ENCODE assay signal across 14 cellular contexts in the genomic region with DNA sequence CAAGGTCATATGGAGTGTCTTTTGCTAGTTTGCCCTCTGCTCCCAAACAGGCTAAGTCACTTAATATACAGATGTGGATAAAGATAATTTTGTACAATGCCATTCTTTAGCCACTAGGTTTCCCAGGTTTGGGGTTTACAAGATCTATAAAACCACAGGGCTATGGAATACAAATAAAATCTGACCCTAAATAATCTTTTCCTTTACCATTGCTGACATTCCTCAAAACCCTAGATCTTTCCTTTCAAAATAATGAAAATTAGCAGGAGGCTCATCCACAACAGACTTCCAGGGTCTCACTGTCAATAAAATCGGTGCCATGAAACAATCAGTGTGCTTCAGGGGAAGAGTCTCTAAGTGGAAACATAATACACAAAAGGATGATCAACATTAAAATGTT.
DNase-seq lines count a peak whose midpoint lies in the region; ATAC-seq and TF ChIP-seq lines count a peak whose summit lies in the region.
"Had no signal": no experiment of that assay in that cellular context is flagged by ENCODE, and none has a peak within 500 bp of the region (broad histone marks: within the 10 kb centered on the region; RNA-seq: fewer than 3 reads in every experiment).

No MANE protein-coding gene starts in this region.

- no peak overlapping the region for H3K27ac ChIP-seq in mammary epithelial cell (ENCODE audit: insufficient read depth, low read depth, low read length)
- H3K27ac ChIP-seq in endodermal cell (ENCODE audit: low read depth, low read length) = no peak overlapping the region
- H3K27ac ChIP-seq: A549, lower lobe of right lung, neutrophil, transverse colon had no signal

- H3K9me3 Mint-ChIP-seq in MCF 10A (ENCODE audit: unreplicated experiment) = no peaks in the 10 kb centered on the region
- peaks cover 5% of the 10 kb centered on the region for H3K9me3 Mint-ChIP-seq in endodermal cell

- peaks cover 4% of the 10 kb centered on the region for H3K36me3 Mint-ChIP-seq in MCF 10A (ENCODE audit: insufficient read depth, unreplicated experiment)
- H3K36me3 Mint-ChIP-seq in endodermal cell (ENCODE audit: low read depth) = peaks cover 3% of the 10 kb centered on the region

- dilution Hi-C loops in mammary epithelial cell (cut with HindIII; ENCODE audit: low sequenced_read_pairs) = no loop called here

- H3K4me1 ChIP-seq in mammary epithelial cell (ENCODE audit: insufficient read depth, low read length) (no peaks in the 10 kb centered on the region), endodermal cell (ENCODE audit: control insufficient read depth, insufficient read depth, low read length) (no peaks in the 10 kb centered on the region)

- H3K36me3 ChIP-seq in mammary epithelial cell (ENCODE audit: insufficient read depth, low read length) (no peaks in the 10 kb centered on the region), endodermal cell (ENCODE audit: control insufficient read depth, insufficient read depth, low read length) (no peaks in the 10 kb centered on the region)
- H3K36me3 ChIP-seq: lower lobe of right lung had no signal

- ATAC-seq in HG03432 (IDR thresholded peaks at IDR 0.05; ENCODE audit: unreplicated experiment) (no peak), GM21723 (IDR thresholded peaks at IDR 0.05; ENCODE audit: unreplicated experiment) (no peak), HG03108 (IDR thresholded peaks at IDR 0.05; ENCODE audit: unreplicated experiment) (no peak)

- H3K27me3 Mint-ChIP-seq in MCF 10A (ENCODE audit: insufficient read depth, unreplicated experiment) (no peaks in the 10 kb centered on the region), endodermal cell (ENCODE audit: insufficient read depth) (no peaks in the 10 kb centered on the region)

- H3K27me3 ChIP-seq in mammary epithelial cell (ENCODE audit: insufficient read depth, low read length) (no peaks in the 10 kb centered on the region), endodermal cell (ENCODE audit: control insufficient read depth, insufficient read depth, low read length, poor library complexity, severe bottlenecking) (no peaks in the 10 kb centered on the region)
- H3K27me3 ChIP-seq: neutrophil, transverse colon had no signal

- H3K9me3 ChIP-seq in mammary epithelial cell (replicated peaks; ENCODE audit: insufficient read depth, low read length) (no peaks in the 10 kb centered on the region), endodermal cell (ENCODE audit: control insufficient read depth, low read length) (no peaks in the 10 kb centered on the region)
- H3K9me3 ChIP-seq: A549, lower lobe of right lung, neutrophil, transverse colon had no signal

- WGBS in mammary epithelial cell (ENCODE audit: low coverage, missing lambda C conversion rate) = 52% methylated on average over 1 of the region's 1 CpG
- WGBS in endodermal cell (ENCODE audit: insufficient coverage in 1 of 2, insufficient read length in 1 of 2), 2 experiments = 67 to 95% methylated on average over 1 of the region's 1 CpG

- TF ChIP-seq CTCF in mammary epithelial cell (conservative IDR thresholded peaks at IDR 0.05 in 1 of 2, IDR thresholded peaks at IDR 0.05 in 1 of 2; ENCODE audit: extremely low read depth in 1 of 2, insufficient read depth in 1 of 2, low read depth in 1 of 2, low read length in 2 of 2) (peak; percentile 3), MCF 10A (IDR thresholded peaks at IDR 0.05; ENCODE audit: unreplicated experiment) (no peak), endodermal cell (conservative IDR thresholded peaks at IDR 0.05) (peak; percentile 48)

- DNase-seq in mammary epithelial cell (no peak), MCF 10A (ENCODE audit: unreplicated experiment) (no peak), NAMALWA (ENCODE audit: low spot score) (peak; percentile 57), endodermal cell (no peak), OCI-M1 (lab: John Stamatoyannopoulos, UW) (no peak)
- DNase-seq: activated CD4-positive, alpha-beta T cell treated with anti-CD3 and anti-CD28 coated beads, Interleukin-2, amount 50 U/mL, for 1 hour; DMS153; lower lobe of right lung; transverse colon had no signal

- H3K27ac Mint-ChIP-seq in MCF 10A (ENCODE audit: low read depth, unreplicated experiment) = no peak overlapping the region
- no peak overlapping the region for H3K27ac Mint-ChIP-seq in endodermal cell

- H3K4me3 ChIP-seq in mammary epithelial cell (replicated peaks in 1 of 3; ENCODE audit: insufficient read depth in 1 of 3, low read depth in 2 of 3, low read length in 3 of 3) (no peak overlapping the region), endodermal cell (ENCODE audit: low read length) (no peak overlapping the region)
- H3K4me3 ChIP-seq: A549, lower lobe of right lung, transverse colon had no signal

- H3K4me1 Mint-ChIP-seq in MCF 10A (ENCODE audit: insufficient read depth, unreplicated experiment) (no peaks in the 10 kb centered on the region), endodermal cell (no peaks in the 10 kb centered on the region)

- in situ Hi-C loops in mammary epithelial cell (cut with MboI; ENCODE audit: low sequenced_read_pairs in 2 of 2) = no loop called here

- H3K9ac ChIP-seq in mammary epithelial cell (ENCODE audit: insufficient read depth, low read length) = no peak overlapping the region
- H3K9ac ChIP-seq in endodermal cell (ENCODE audit: extremely low read depth, low read length, poor library complexity, severe bottlenecking) = no peak overlapping the region

- H4K20me1 ChIP-seq in mammary epithelial cell (ENCODE audit: insufficient read depth, low read length) = no peaks in the 10 kb centered on the region

- H3K79me2 ChIP-seq in mammary epithelial cell (ENCODE audit: insufficient read depth, low read length) = no peaks in the 10 kb centered on the region

- H3K4me2 ChIP-seq in mammary epithelial cell (ENCODE audit: insufficient read depth, low read depth, low read length) = no peak overlapping the region
- H3K4me2 ChIP-seq: A549 had no signal

- H2AFZ ChIP-seq in mammary epithelial cell (ENCODE audit: low read depth, low read length) = no peak overlapping the region

- CTCF ChIA-PET in mammary epithelial cell (lab: Charles Lee; ENCODE audit: low non-redundant PET) (no interaction called here), MCF 10A (lab: Yijun Ruan, JAX) (no interaction called here)

- H3K4me3 Mint-ChIP-seq in MCF 10A (ENCODE audit: unreplicated experiment) (no peak overlapping the region), endodermal cell (no peak overlapping the region)

- BruUV-seq in mammary epithelial cell (replicated peaks; lab: Mats Ljungman, UMichigan) = no TSS peak
- no TSS peak for BruUV-seq in MCF 10A (replicated peaks; lab: Mats Ljungman, UMichigan)

- POLR2A ChIA-PET in MCF 10A (lab: Yijun Ruan, JAX) = no interaction called here

- intact Hi-C loops in mammary epithelial cell (cut with micrococcal nuclease) (no loop called here), MCF 10A (cut with micrococcal nuclease) (no loop called here)
